Comparison of ENCODE assay signal across 7 cellular contexts in the genomic region with DNA sequence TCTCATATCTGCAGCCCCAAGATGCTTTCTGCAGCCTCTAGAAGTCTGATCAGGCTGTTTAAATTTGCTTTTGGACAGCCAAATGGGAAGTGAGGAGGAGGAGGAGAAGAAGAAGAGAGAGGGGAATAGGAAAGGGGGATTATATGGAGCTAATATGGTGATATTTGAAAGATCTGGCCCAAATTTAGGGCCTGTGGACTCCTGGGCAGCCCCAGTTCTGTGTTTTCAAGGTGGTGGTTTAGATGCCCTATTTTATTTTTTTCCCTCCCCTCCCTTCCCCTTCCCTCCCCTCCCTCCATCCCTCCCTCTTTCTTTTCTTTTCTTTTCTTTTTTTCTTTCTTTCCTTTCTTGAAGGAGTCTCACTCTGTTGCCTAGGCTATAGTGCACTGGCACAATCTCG.
"Had no signal": no experiment of that assay in that cellular context is flagged by ENCODE, and none has a peak within 500 bp of the region (broad histone marks: within the 10 kb centered on the region; RNA-seq: fewer than 3 reads in every experiment).

No MANE protein-coding gene starts in this region.

- H3K4me3 Mint-ChIP-seq: GM23338, H9, IgD-negative memory B cell had no signal

- DNase-seq: H9, HCEC 1CT had no signal

- H3K4me3 ChIP-seq: GM23338 had no signal

- H3K4me2 ChIP-seq: GM23338 had no signal

- H3K27ac Mint-ChIP-seq: GM23338, IgD-negative memory B cell had no signal

- ATAC-seq: GM23338 had no signal

- H3K27me3 Mint-ChIP-seq: IgD-negative memory B cell had no signal

- H2AFZ ChIP-seq: GM23338 had no signal

- H3K9me3 Mint-ChIP-seq: GM23338, H9, IgD-negative memory B cell had no signal

- FAIRE-seq: H1, H54, HTR-8/SVneo had no signal
